ENCODE assay signal across 12 cellular contexts in the genomic region with DNA sequence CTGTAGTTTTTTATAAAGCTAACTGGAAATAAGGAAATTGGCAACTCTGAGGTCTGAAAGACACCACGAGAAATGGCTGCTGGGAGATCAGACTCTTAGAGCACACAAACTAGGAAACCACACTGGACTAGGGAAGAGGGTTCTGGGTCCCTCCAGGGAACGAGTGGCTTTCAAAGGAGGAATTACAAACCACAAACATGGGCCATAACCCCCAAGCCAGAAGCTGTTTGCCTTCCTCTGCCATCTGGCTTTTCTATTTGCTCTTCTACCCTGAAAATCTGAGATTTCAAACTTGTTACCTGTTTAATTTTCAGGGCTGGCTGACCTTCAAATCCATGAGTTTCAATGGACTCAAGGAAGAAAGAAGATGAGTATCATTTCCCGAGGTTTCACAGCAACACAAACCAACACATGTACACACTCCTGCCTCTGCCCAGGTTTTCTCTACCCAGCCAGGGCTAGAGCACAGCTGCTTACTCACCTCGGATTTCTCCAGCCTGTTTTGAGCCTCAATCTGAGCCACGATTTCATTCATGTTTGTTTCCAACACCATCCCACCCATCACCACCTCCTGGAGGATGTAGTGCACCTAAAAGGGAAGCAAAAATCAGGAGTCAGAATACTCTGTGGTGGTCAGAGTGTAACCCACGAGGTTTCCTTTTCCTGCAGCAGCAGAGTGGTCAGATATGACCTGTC. TPM values are rescaled to one million over a fixed set of nuclear protein-coding genes. Genes with fewer than 3 reads are reported as not detected.
A peak's percentile ranks its signal among the peaks of the same experiment; 100 is the strongest.
DNase-seq lines count a peak whose midpoint lies in the region; ATAC-seq and TF ChIP-seq lines count a peak whose summit lies in the region.
"Had no signal": no experiment of that assay in that cellular context is flagged by ENCODE, and none has a peak within 500 bp of the region (broad histone marks: within the 10 kb centered on the region; RNA-seq: fewer than 3 reads in every experiment).

No MANE protein-coding gene starts in this region.

- H3K4me1 Mint-ChIP-seq in HFFc6 (ENCODE audit: low read depth), result peaks cover 57% of the 10 kb centered on the region

- no peaks in the 10 kb centered on the region for H3K27me3 ChIP-seq in adrenal gland
- H3K27me3 ChIP-seq in left ventricle myocardium inferior (ENCODE audit: low read depth), result no peaks in the 10 kb centered on the region
- no peaks in the 10 kb centered on the region for H3K27me3 ChIP-seq in subcutaneous abdominal adipose tissue (ENCODE audit: control insufficient read depth in 5 of 5, insufficient read depth in 4 of 5, low read length in 5 of 5)

- no peak for TF ChIP-seq POLR2A in adrenal gland (IDR thresholded peaks at IDR 0.05)
- TF ChIP-seq POLR2A in GM18505 (IDR thresholded peaks at IDR 0.05; ENCODE audit: borderline replicate concordance, extremely low read depth, insufficient read depth, insufficient read length), result no peak

- H3K9me3 ChIP-seq in adrenal gland (replicated peaks in 1 of 3), result no peaks in the 10 kb centered on the region
- no peaks in the 10 kb centered on the region for H3K9me3 ChIP-seq in left ventricle myocardium inferior (replicated peaks)
- H3K9me3 ChIP-seq in subcutaneous abdominal adipose tissue (ENCODE audit: control insufficient read depth in 5 of 5, low read length in 5 of 5), result no peaks in the 10 kb centered on the region

- ATAC-seq in GM18505 (IDR thresholded peaks at IDR 0.05; ENCODE audit: unreplicated experiment), result no peak
- no peak for ATAC-seq in GM19452 (IDR thresholded peaks at IDR 0.05; ENCODE audit: unreplicated experiment)

- intact Hi-C loops in adrenal gland (cut with DNase I) (no loop called here), left ventricle myocardium inferior (cut with micrococcal nuclease) (no loop called here)

- peaks cover 0 to 26% of the 10 kb centered on the region in 2 donors for H3K4me1 ChIP-seq in adrenal gland (replicated peaks in 1 of 2)
- H3K4me1 ChIP-seq in left ventricle myocardium inferior, result peaks cover 25% of the 10 kb centered on the region
- peaks cover 9 to 50% (median 38%) of the 10 kb centered on the region in 5 donors for H3K4me1 ChIP-seq in subcutaneous abdominal adipose tissue (ENCODE audit: control insufficient read depth in 5 of 5, insufficient read depth in 5 of 5, low read length in 5 of 5)

- H3K4me3 ChIP-seq in adrenal gland (no peak overlapping the region), left ventricle myocardium inferior (no peak overlapping the region), subcutaneous abdominal adipose tissue (ENCODE audit: low read depth in 1 of 5, low read length in 5 of 5) (peak overlapping the region in 3 of 5 donors; percentile 26 to 32 (median 27))

- H3K27ac ChIP-seq in adrenal gland (peak overlapping the region in 3 of 5 donors; percentile 11 to 80 (median 73)), left ventricle myocardium inferior (replicated peaks) (peak overlapping the region; percentile 65), subcutaneous abdominal adipose tissue (ENCODE audit: low read depth, low read length) (peak overlapping the region; percentile 98)

- H3K36me3 ChIP-seq in adrenal gland (replicated peaks in 1 of 2) (peaks cover 0 to 31% of the 10 kb centered on the region in 2 donors), left ventricle myocardium inferior (peaks cover 55% of the 10 kb centered on the region), subcutaneous abdominal adipose tissue (ENCODE audit: control insufficient read depth in 5 of 5, insufficient read depth in 5 of 5, low read length in 5 of 5) (peaks cover 15 to 48% (median 43%) of the 10 kb centered on the region in 5 donors)

- H3K9me3 Mint-ChIP-seq in HFFc6, result no peaks in the 10 kb centered on the region
- H3K9me3 Mint-ChIP-seq: stimulated activated naive CD8-positive, alpha-beta T cell treated with anti-CD3 and anti-CD28 coated beads, Interleukin-15, Interleukin-2, amounts not matched to agents 100 ng/mL and 50 ng/mL, for 24 hours had no signal

- WGBS in adrenal gland, 4 donors, result 55 to 65% (median 60%) methylated on average over 6 of the region's 6 CpGs

- H3K27me3 Mint-ChIP-seq in HFFc6 (ENCODE audit: insufficient read depth), result peaks cover 5% of the 10 kb centered on the region
- H3K27me3 Mint-ChIP-seq: stimulated activated naive CD8-positive, alpha-beta T cell treated with anti-CD3 and anti-CD28 coated beads, Interleukin-15, Interleukin-2, amounts not matched to agents 100 ng/mL and 50 ng/mL, for 24 hours had no signal

- TF ChIP-seq CTCF in HFFc6 (IDR thresholded peaks at IDR 0.05), result no peak
- TF ChIP-seq CTCF in adrenal gland (IDR thresholded peaks at IDR 0.05), result no peak
- no peak for TF ChIP-seq CTCF in left ventricle myocardium inferior (IDR thresholded peaks at IDR 0.05; ENCODE audit: borderline replicate concordance)

- H3K9ac ChIP-seq in subcutaneous abdominal adipose tissue (ENCODE audit: low read length in 5 of 5), result peak overlapping the region; percentile 12 to 82 (median 56)

- peaks cover 39% of the 10 kb centered on the region for H3K36me3 Mint-ChIP-seq in HFFc6 (ENCODE audit: low read depth)

- DNase-seq in HFFc6, result peak; percentile 60
- DNase-seq in adrenal gland, result no peak
- DNase-seq in left ventricle myocardium inferior, result no peak
- DNase-seq in DMS53 treated with DMSO at 0.1 percent for 48 hours (lab: John Stamatoyannopoulos, UW; ENCODE audit: unreplicated experiment), result no peak
- DNase-seq in NCI-H748 treated with DMSO at 0.1 percent for 48 hours (lab: John Stamatoyannopoulos, UW), result no peak
- DNase-seq: activated CD4-positive, CD25-positive, alpha-beta regulatory T cell treated with anti-CD3 and anti-CD28 coated beads, Interleukin-2, amount 50 U/mL, for 72 hours; NCI-H2029 treated with DMSO at 0.1 percent for 48 hours; occipital lobe had no signal

- H3K4me3 Mint-ChIP-seq in HFFc6, result peak overlapping the region; percentile 81
- H3K4me3 Mint-ChIP-seq: stimulated activated naive CD8-positive, alpha-beta T cell treated with anti-CD3 and anti-CD28 coated beads, Interleukin-15, Interleukin-2, amounts not matched to agents 100 ng/mL and 50 ng/mL, for 24 hours had no signal

- peak overlapping the region; percentile 96 for H3K27ac Mint-ChIP-seq in HFFc6
- H3K27ac Mint-ChIP-seq: stimulated activated naive CD8-positive, alpha-beta T cell treated with anti-CD3 and anti-CD28 coated beads, Interleukin-15, Interleukin-2, amounts not matched to agents 100 ng/mL and 50 ng/mL, for 24 hours had no signal

RNA-seq across cellular contexts. Expression of gene ANPEP, which starts 22.6 kb away (rescaled TPM):
- 100 to 1,000 TPM; 502 to 857 (median 524) TPM for total RNA-seq in HFFc6 (2021; fragmentation: NEBNext Ultra II Directional; extraction: Animal tissue kit (Norgen Biotek cat#: 25700))
- 10 to 100 TPM in 5 of 8 donors, 1 to 10 TPM in 3; 5.2 to 26.7 (median 15.3) TPM for total RNA-seq in adrenal gland
- 10 to 100 TPM in 2 of 3 donors, 1 to 10 TPM in 1; 5.5 to 35.8 (median 17.5) TPM for polyA plus RNA-seq in adrenal gland
- total RNA-seq in left ventricle myocardium inferior, result 8.9 TPM

RNA-seq across cellular contexts. Expression of gene AP3S2, which starts 56.5 kb away (rescaled TPM):
- total RNA-seq in HFFc6 (2021; fragmentation: NEBNext Ultra II Directional; extraction: Animal tissue kit (Norgen Biotek cat#: 25700)), result 10 to 100 TPM; 30.9 to 37.9 (median 33.4) TPM
- total RNA-seq in adrenal gland (100 to 1,000 TPM in 1 of 8 donors, 10 to 100 TPM in 7; 45.0 to 110 (median 61.6) TPM), left ventricle myocardium inferior (44.1 TPM)
- 10 to 100 TPM; 10.8 to 63.2 (median 18.7) TPM for polyA plus RNA-seq in adrenal gland

Comparison
In these comparisons a context has a peak if more than half of its experiments do, and no peak if none do; other contexts are left out.
1. H3K4me3 ChIP-seq: peak in subcutaneous abdominal adipose tissue (3 of 5); none in adrenal gland (0 of 4) and left ventricle myocardium inferior (single experiment).
2. RNA of gene ANPEP, which starts 22.6 kb away (total RNA-seq): 502 to 857 TPM in HFFc6; 5.2 to 26.7 TPM in adrenal gland and 8.9 TPM in left ventricle myocardium inferior (single experiment); every median in the first group is over 10 times any median in the second.
3. Peak in every context shown above with its lines, with median percentiles within 50 percentile points of each other: H3K27ac ChIP-seq.